In genomic region chr9:110114086-110114887, GRCh38 we compare ENCODE assay signal across 12 cellular contexts.
DNase-seq lines count a peak whose midpoint lies in the region; TF ChIP-seq lines count a peak whose summit lies in the region.
"Had no signal": no experiment of that assay in that cellular context is flagged by ENCODE, and none has a peak within 500 bp of the region (broad histone marks: within the 10 kb centered on the region; RNA-seq: fewer than 3 reads in every experiment).

No MANE protein-coding gene starts in this region.

- DNase-seq in EH (ENCODE audit: low read depth) (peak; percentile 80), fibroblast of pulmonary artery (ENCODE audit: low read depth) (no peak), osteoblast (ENCODE audit: insufficient read length, low spot score, missing footprints) (no peak), HUDEP-2 (lab: John Stamatoyannopoulos, UW; ENCODE audit: unreplicated experiment in 76 of 76) (no peak), OCI-M1 (lab: John Stamatoyannopoulos, UW) (no peak), ureter (ENCODE audit: low spot score) (no peak), GM13976 (ENCODE audit: low spot score) (no peak)
- DNase-seq: activated CD4-positive, alpha-beta T cell treated with anti-CD3 and anti-CD28 coated beads, Interleukin-2, amount 50 U/mL, for 1 hour; NCI-H2171 treated with DMSO at 0.1 percent for 48 hours; stimulated activated CD4-positive, alpha-beta T cell treated with anti-CD3 and anti-CD28 coated beads, Interleukin-4, amount 100 ng/mL, for 4 hours; stimulated activated naive CD4-positive, alpha-beta T cell had no signal

- peaks cover 92% of the 10 kb centered on the region for H3K79me2 ChIP-seq in osteoblast (ENCODE audit: insufficient read depth, low read length)

- H2AFZ ChIP-seq in osteoblast (ENCODE audit: low read length) = no peak overlapping the region

- H3K4me2 ChIP-seq in osteoblast (ENCODE audit: insufficient read depth, low read length) = peak overlapping the region; percentile 52

- TF ChIP-seq CTCF in fibroblast of pulmonary artery (IDR thresholded peaks at IDR 0.05; ENCODE audit: low read length, missing control alignments) = no peak
- no peak for TF ChIP-seq CTCF in osteoblast (IDR thresholded peaks at IDR 0.05; ENCODE audit: extremely low read depth, low read depth, low read length)
- no peak for TF ChIP-seq CTCF in GM13976 (IDR thresholded peaks at IDR 0.05; ENCODE audit: borderline replicate concordance, control extremely low read depth, extremely low read depth, insufficient read depth, missing control alignments)

- H3K4me1 ChIP-seq in osteoblast (ENCODE audit: insufficient read depth, low read length) = peaks cover 45% of the 10 kb centered on the region

- H3K27me3 ChIP-seq in osteoblast (ENCODE audit: insufficient read depth, low read length) = no peaks in the 10 kb centered on the region

- H3K36me3 ChIP-seq in osteoblast (ENCODE audit: insufficient read depth, low read length) = peaks cover 20% of the 10 kb centered on the region

- H4K20me1 ChIP-seq in osteoblast (ENCODE audit: insufficient read depth, low read length) = peaks cover 32% of the 10 kb centered on the region

- in situ Hi-C loops in GM13976 (cut with MboI; ENCODE audit: low sequenced_read_pairs, unreplicated experiment) = no loop called here

- H3K9me3 ChIP-seq in osteoblast (ENCODE audit: low read depth, low read length) = no peaks in the 10 kb centered on the region

- peak overlapping the region; percentile 89 for H3K27ac ChIP-seq in osteoblast (ENCODE audit: low read depth, low read length)

- peak overlapping the region; percentile 25 for H3K4me3 ChIP-seq in fibroblast of pulmonary artery (replicated peaks; ENCODE audit: low read depth, low read length)
- peak overlapping the region; percentile 9 for H3K4me3 ChIP-seq in osteoblast (ENCODE audit: insufficient read depth, low read length)

TF ChIP-seq in PFSK-1, 5 proteins besides CTCF, POLR2A, EP300 and RAD21:
- no peak for TF ChIP-seq POLR2AphosphoS5 (IDR thresholded peaks at IDR 0.05; ENCODE audit: low read depth, low read length)
- TF ChIP-seq FOXP2 (optimal IDR thresholded peaks at IDR 0.05; ENCODE audit: borderline replicate concordance, extremely low read depth, extremely low read length, insufficient read depth) = peak; percentile 82
